8 cellular contexts compared by ENCODE assay signal in the genomic region with DNA sequence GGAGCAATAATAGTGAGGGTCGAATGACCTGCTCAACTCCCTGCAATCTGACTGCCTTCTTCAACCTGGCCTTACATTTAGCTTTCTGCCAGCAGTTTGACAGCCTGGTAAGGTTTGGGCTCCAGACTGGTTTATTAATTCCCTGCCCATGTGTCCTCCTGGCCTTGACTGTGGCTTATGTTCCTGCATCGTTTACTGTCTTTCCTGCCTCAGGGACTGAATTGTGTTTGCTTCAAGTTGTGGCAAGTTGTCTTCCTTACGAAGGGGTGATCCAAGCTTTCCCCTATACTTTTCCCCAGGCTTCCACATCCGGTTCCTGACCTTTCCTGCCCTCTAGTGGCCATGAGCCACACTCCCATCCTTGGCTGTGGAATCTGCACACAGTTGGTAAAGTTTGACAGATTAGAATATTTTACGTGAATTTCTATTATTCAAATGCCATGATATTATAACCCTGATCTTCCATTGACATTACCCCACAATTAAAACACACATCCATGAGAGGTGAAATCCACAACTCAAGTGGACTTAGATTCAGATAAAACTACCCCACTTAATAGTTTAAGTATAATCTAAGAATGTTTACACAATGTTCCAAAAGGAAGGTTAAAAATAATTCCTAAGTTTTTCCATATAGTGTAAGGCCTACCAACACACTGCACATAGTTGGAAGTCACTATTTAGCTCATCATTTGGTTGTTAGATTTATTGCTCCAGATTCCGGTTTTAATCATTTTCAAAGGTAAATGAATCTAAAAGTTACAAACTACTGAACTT.
DNase-seq lines count a peak whose midpoint lies in the region; ATAC-seq, FAIRE-seq and TF ChIP-seq lines count a peak whose summit lies in the region.

No MANE protein-coding gene starts in this region.

- ATAC-seq in upper lobe of left lung (ENCODE audit: low FRiP score in 2 of 2) (peak; percentile 77 to 78), HG03439 (IDR thresholded peaks at IDR 0.05; ENCODE audit: unreplicated experiment) (no peak)

- TF ChIP-seq EP300 in upper lobe of left lung (IDR thresholded peaks at IDR 0.05) = no peak

- DNase-seq in AG08395 (ENCODE audit: low spot score) = peak; percentile 74
- no peak for DNase-seq in GM12891 (ENCODE audit: insufficient read length, low spot score)
- DNase-seq in NCI-H2227 treated with DMSO at 0.1 percent for 48 hours (lab: John Stamatoyannopoulos, UW) = peak; percentile 7
- peak; percentile 39 to 69 for DNase-seq in T47D (ENCODE audit: low read depth in 1 of 2, low spot score in 1 of 2)
- DNase-seq in kidney glomerular epithelial cell (lab: John Stamatoyannopoulos, UW) = peak; percentile 50
- DNase-seq in upper lobe of left lung = peak in 1 of 2 donors; percentile 33
- no peak for DNase-seq in NCI-H1436 (lab: John Stamatoyannopoulos, UW)

- 42 to 50% methylated on average over 6 of the region's 6 CpGs for WGBS in upper lobe of left lung, 2 donors

- H3K4me1 ChIP-seq in upper lobe of left lung = peaks cover 9 to 15% (median 10%) of the 10 kb centered on the region in 4 donors

- in situ Hi-C loops in T47D (cut with HindIII; ENCODE audit: low pct_unique_long_range_greater_than_20kb, low sequenced_read_pairs) = no loop called here

- H3K36me3 ChIP-seq in upper lobe of left lung = no peaks in the 10 kb centered on the region

- H3K9me3 ChIP-seq in upper lobe of left lung = no peaks in the 10 kb centered on the region

- TF ChIP-seq POLR2A in GM12891 (IDR thresholded peaks at IDR 0.05; ENCODE audit: low read depth, low read length) (no peak), upper lobe of left lung (IDR thresholded peaks at IDR 0.05) (peak in 1 of 4 donors; percentile 16)

- no peaks in the 10 kb centered on the region for H3K27me3 ChIP-seq in upper lobe of left lung

- no peak overlapping the region for H3K4me3 ChIP-seq in upper lobe of left lung

- peak; percentile 50 to 75 (median 64) for TF ChIP-seq CTCF in upper lobe of left lung (IDR thresholded peaks at IDR 0.05)

- peak; percentile 48 for FAIRE-seq in GM12891 (lab: Jason Lieb, UNC)

- H3K27ac ChIP-seq in upper lobe of left lung = peak overlapping the region; percentile 47 to 73 (median 56)

TF ChIP-seq in GM12891, 5 proteins besides CTCF, POLR2A, EP300 and RAD21:
- TF ChIP-seq POLR2AphosphoS5 (IDR thresholded peaks at IDR 0.05; ENCODE audit: low read depth, low read length) (no peak), POU2F2 (IDR thresholded peaks at IDR 0.05; ENCODE audit: low read depth, low read length) (no peak), SPI1 (IDR thresholded peaks at IDR 0.05; ENCODE audit: low read depth, low read length) (no peak), TAF1 (IDR thresholded peaks at IDR 0.05; ENCODE audit: low read depth, low read length) (no peak), PAX5 (IDR thresholded peaks at IDR 0.05; ENCODE audit: insufficient read depth, low read length, severe bottlenecking) (no peak)

Comparison
In these comparisons a context has a peak if more than half of its experiments do, and no peak if none do; other contexts are left out.
1. DNase-seq: peak in AG08395 (single experiment), NCI-H2227 treated with DMSO at 0.1 percent for 48 hours (single experiment), T47D (2 of 2) and kidney glomerular epithelial cell (single experiment); none in GM12891 (single experiment) and NCI-H1436 (single experiment).